Comparison of ENCODE assay signal across 1 cellular context in genomic region chr18:12947355-12948054, GRCh38.
TF ChIP-seq lines count a peak whose summit lies in the region.

Gene SEH1L (plus strand): TSS chr18:12948011. CDS start chr18:12948122, 111 bp downstream.

TF ChIP-seq in K562, 482 proteins besides CTCF, POLR2A, EP300 and RAD21 (continued from another document):
- TF ChIP-seq ZBTB5 (IDR thresholded peaks at IDR 0.05) (no peak), NR3C1 (CRISPR knock-in tag; IDR thresholded peaks at IDR 0.05) (no peak), IRF1 (CRISPR knock-in tag; IDR thresholded peaks at IDR 0.05; ENCODE audit: borderline replicate concordance) (no peak), SRF (CRISPR knock-in tag; IDR thresholded peaks at IDR 0.05) (no peak), ZNF175 (CRISPR knock-in tag; IDR thresholded peaks at IDR 0.05; ENCODE audit: low read depth) (no peak), HDAC1 (IDR thresholded peaks at IDR 0.05) (peak in 1 of 2 experiments; percentile 60; a peak in 2 of 4 replicates), MGA (IDR thresholded peaks at IDR 0.05) (peak; percentile 95), EHMT2 (IDR thresholded peaks at IDR 0.05) (no peak)
